ENCODE assay signal across 20 cellular contexts in the genomic region with DNA sequence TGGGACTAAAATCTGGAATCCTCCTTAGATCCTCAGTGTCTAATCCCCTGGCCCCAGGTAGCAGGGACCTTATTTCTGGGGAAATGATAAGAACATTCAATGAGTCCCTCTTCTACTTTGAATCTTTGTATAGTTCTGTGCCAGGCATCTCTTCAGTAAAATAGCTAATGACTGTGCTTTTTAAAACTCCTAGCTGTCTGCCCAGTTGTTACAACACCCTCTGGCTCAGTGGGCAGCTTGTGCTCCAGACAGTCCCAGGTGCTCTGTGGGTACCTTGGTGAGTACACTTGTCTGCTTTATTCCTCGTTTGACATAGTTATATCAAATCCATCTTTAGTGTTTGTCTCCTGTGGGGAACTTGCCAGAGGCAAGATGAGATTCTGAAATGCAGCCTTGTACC. TPM values are rescaled to one million over a fixed set of nuclear protein-coding genes. Genes with fewer than 3 reads are reported as not detected.
A peak's percentile ranks its signal among the peaks of the same experiment; 100 is the strongest.
DNase-seq lines count a peak whose midpoint lies in the region; ATAC-seq and TF ChIP-seq lines count a peak whose summit lies in the region.
"Had no signal": no experiment of that assay in that cellular context is flagged by ENCODE, and none has a peak within 500 bp of the region (broad histone marks: within the 10 kb centered on the region; RNA-seq: fewer than 3 reads in every experiment).

No MANE protein-coding gene starts in this region.

- H3K9ac ChIP-seq in stomach smooth muscle (ENCODE audit: low read length in 2 of 2): peak overlapping the region; percentile 6 to 43

- TF ChIP-seq CTCF in ascending aorta (IDR thresholded peaks at IDR 0.05): no peak

- H3K36me3 ChIP-seq in ascending aorta (no peaks in the 10 kb centered on the region), muscle layer of duodenum (ENCODE audit: control insufficient read depth in 1 of 2, insufficient read depth in 2 of 2, low read length in 2 of 2) (no peaks in the 10 kb centered on the region), stomach smooth muscle (ENCODE audit: control insufficient read depth in 2 of 2, insufficient read depth in 2 of 2, low read length in 2 of 2) (peaks cover 0 to 2% of the 10 kb centered on the region in 2 donors)

- CTCF ChIA-PET in activated naive CD4-positive, alpha-beta T cell treated with anti-CD3 and anti-CD28 coated beads, Interleukin-2, amount 10 ng/mL, durations not matched to agents 7 days and 5 days (lab: Charles Lee): no interaction called here

- no peaks in the 10 kb centered on the region for H3K36me3 Mint-ChIP-seq in activated naive CD4-positive, alpha-beta T cell treated with anti-CD3 and anti-CD28 coated beads, Interleukin-2, amount 10 ng/mL, durations not matched to agents 7 days and 5 days
- H3K36me3 Mint-ChIP-seq: CD14-positive monocyte had no signal

- no peaks in the 10 kb centered on the region for H3K9me3 ChIP-seq in ascending aorta
- H3K9me3 ChIP-seq in muscle layer of duodenum (ENCODE audit: control insufficient read depth in 1 of 2, low read length in 2 of 2): no peaks in the 10 kb centered on the region
- no peaks in the 10 kb centered on the region for H3K9me3 ChIP-seq in stomach smooth muscle (ENCODE audit: control insufficient read depth in 2 of 2, low read length in 2 of 2)
- H3K9me3 ChIP-seq: SJCRH30 had no signal

- peaks cover 11% of the 10 kb centered on the region for H3K27me3 Mint-ChIP-seq in activated naive CD4-positive, alpha-beta T cell treated with anti-CD3 and anti-CD28 coated beads, Interleukin-2, amount 10 ng/mL, durations not matched to agents 7 days and 5 days

- no peak overlapping the region for H3K27ac Mint-ChIP-seq in activated naive CD4-positive, alpha-beta T cell treated with anti-CD3 and anti-CD28 coated beads, Interleukin-2, amount 10 ng/mL, durations not matched to agents 7 days and 5 days
- H3K27ac Mint-ChIP-seq: CD14-positive monocyte had no signal

- peaks cover 12 to 20% of the 10 kb centered on the region in 2 donors for H3K4me1 ChIP-seq in ascending aorta
- H3K4me1 ChIP-seq in muscle layer of duodenum (ENCODE audit: control insufficient read depth in 1 of 2, insufficient read depth in 2 of 2, low read length in 2 of 2): peaks cover 0 to 41% of the 10 kb centered on the region in 2 donors
- H3K4me1 ChIP-seq in stomach smooth muscle (ENCODE audit: control insufficient read depth, insufficient read depth, low read length): peaks cover 38% of the 10 kb centered on the region

- H3K27ac ChIP-seq in ascending aorta (peak overlapping the region; percentile 46 to 80), muscle layer of duodenum (ENCODE audit: low read length) (peak overlapping the region; percentile 28), stomach smooth muscle (ENCODE audit: low read length) (no peak overlapping the region)
- H3K27ac ChIP-seq: 22Rv1, SJCRH30 had no signal

- no peak for ATAC-seq in HG02610 (IDR thresholded peaks at IDR 0.05; ENCODE audit: unreplicated experiment)
- ATAC-seq: GM12878 had no signal

- no peak overlapping the region for H3K4me3 Mint-ChIP-seq in activated naive CD4-positive, alpha-beta T cell treated with anti-CD3 and anti-CD28 coated beads, Interleukin-2, amount 10 ng/mL, durations not matched to agents 7 days and 5 days
- H3K4me3 Mint-ChIP-seq: CD14-positive monocyte had no signal

- H3K4me3 ChIP-seq in ascending aorta (no peak overlapping the region), muscle layer of duodenum (ENCODE audit: low read depth in 1 of 2, low read length in 2 of 2) (no peak overlapping the region), stomach smooth muscle (ENCODE audit: low read length in 2 of 2) (peak overlapping the region in 1 of 2 donors; percentile 10)
- H3K4me3 ChIP-seq: GM12878, SJCRH30 had no signal

- no peaks in the 10 kb centered on the region for H3K4me1 Mint-ChIP-seq in activated naive CD4-positive, alpha-beta T cell treated with anti-CD3 and anti-CD28 coated beads, Interleukin-2, amount 10 ng/mL, durations not matched to agents 7 days and 5 days
- H3K4me1 Mint-ChIP-seq: CD14-positive monocyte had no signal

- peak; percentile 29 for DNase-seq in DMS 273 (lab: John Stamatoyannopoulos, UW; ENCODE audit: unreplicated experiment)
- DNase-seq in DMS 273 treated with DMSO at 0.1 percent for 48 hours (lab: John Stamatoyannopoulos, UW): no peak
- DNase-seq in ascending aorta (ENCODE audit: low spot score in 2 of 2): no peak
- DNase-seq in cortex of kidney (lab: John Stamatoyannopoulos, UW): no peak
- DNase-seq in activated naive CD4-positive, alpha-beta T cell treated with anti-CD3 and anti-CD28 coated beads, Interleukin-2, amount 10 ng/mL, durations not matched to agents 7 days and 5 days: no peak
- DNase-seq: DMS153, EL, MM.1S, NCI-H1092, NCI-H146, NCI-H2081, NCI-H510A treated with DMSO at 0.1 percent for 48 hours, NCI-H82, SJCRH30 had no signal

- no peaks in the 10 kb centered on the region for H3K27me3 ChIP-seq in ascending aorta
- H3K27me3 ChIP-seq in muscle layer of duodenum (ENCODE audit: low read depth, low read length): no peaks in the 10 kb centered on the region
- H3K27me3 ChIP-seq in stomach smooth muscle (ENCODE audit: control insufficient read depth in 1 of 2, insufficient read depth in 2 of 2, low read length in 2 of 2): no peaks in the 10 kb centered on the region
- H3K27me3 ChIP-seq: SJCRH30 had no signal

- intact Hi-C loops in ascending aorta (cut with DNase I): no loop called here

- no peaks in the 10 kb centered on the region for H3K9me3 Mint-ChIP-seq in activated naive CD4-positive, alpha-beta T cell treated with anti-CD3 and anti-CD28 coated beads, Interleukin-2, amount 10 ng/mL, durations not matched to agents 7 days and 5 days

RNA-seq across cellular contexts. Expression of a gene that starts 18.0 kb away (rescaled TPM):
- total RNA-seq in ascending aorta: 9.9 TPM
